1 cellular context compared by ENCODE assay signal in the genomic region with DNA sequence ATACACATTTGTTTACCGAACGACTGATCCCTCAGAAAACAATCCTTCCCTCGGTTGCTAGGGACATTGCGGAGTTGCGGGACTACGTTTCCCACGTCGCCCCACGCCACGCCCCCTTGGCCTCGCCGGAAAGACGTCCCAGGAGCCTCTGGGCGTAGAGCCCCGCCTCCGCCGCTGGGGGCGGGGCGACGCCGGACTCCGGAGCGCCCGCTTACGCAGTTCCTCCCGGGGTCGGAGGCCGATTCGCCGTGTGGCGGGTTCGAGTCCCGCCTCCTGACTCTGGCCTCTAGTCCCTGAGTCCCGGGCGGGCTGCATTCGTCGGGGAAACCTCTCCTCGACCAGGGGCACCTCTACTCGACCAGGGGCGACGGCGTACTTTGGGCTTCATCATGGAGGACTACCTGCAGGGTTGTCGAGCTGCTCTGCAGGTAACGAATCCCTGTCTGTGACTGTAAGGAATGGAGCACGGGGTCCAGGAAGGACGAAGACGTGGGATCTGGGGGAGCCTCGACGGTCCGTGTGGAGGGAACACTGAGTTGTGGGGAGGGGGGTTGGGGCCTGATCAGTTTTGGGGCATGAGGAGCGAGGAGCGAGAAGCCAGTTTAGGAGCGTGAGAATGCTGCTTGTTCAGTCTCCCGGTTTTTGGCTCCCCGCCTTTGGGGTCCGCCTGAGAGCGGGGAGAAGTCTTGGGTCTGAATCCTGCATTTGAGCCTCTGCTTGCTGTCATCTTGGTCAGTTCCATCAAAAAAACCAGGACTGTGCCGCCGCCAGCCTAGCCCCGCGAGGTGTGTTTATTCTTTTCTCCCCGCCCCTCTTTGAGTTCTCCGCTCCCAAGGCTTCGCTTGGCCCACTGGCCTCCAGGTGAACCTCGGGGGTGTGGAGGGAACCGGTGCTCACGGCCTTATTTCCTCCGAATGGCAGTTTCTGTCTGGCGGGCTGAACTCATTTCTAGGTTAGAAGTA.
TF ChIP-seq lines count a peak whose summit lies in the region.

A gene with protein sequence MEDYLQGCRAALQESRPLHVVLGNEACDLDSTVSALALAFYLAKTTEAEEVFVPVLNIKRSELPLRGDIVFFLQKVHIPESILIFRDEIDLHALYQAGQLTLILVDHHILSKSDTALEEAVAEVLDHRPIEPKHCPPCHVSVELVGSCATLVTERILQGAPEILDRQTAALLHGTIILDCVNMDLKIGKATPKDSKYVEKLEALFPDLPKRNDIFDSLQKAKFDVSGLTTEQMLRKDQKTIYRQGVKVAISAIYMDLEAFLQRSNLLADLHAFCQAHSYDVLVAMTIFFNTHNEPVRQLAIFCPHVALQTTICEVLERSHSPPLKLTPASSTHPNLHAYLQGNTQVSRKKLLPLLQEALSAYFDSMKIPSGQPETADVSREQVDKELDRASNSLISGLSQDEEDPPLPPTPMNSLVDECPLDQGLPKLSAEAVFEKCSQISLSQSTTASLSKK (plus strand): TSS at position 206 of the 962 bp plus-strand sequence. CDS start 184 bp downstream, at position 390.

TF ChIP-seq in liver, 16 proteins besides CTCF, POLR2A, EP300 and RAD21 (continued from another document):
- TF ChIP-seq, protein P1, sequence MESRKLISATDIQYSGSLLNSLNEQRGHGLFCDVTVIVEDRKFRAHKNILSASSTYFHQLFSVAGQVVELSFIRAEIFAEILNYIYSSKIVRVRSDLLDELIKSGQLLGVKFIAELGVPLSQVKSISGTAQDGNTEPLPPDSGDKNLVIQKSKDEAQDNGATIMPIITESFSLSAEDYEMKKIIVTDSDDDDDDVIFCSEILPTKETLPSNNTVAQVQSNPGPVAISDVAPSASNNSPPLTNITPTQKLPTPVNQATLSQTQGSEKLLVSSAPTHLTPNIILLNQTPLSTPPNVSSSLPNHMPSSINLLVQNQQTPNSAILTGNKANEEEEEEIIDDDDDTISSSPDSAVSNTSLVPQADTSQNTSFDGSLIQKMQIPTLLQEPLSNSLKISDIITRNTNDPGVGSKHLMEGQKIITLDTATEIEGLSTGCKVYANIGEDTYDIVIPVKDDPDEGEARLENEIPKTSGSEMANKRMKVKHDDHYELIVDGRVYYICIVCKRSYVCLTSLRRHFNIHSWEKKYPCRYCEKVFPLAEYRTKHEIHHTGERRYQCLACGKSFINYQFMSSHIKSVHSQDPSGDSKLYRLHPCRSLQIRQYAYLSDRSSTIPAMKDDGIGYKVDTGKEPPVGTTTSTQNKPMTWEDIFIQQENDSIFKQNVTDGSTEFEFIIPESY (IDR thresholded peaks at IDR 0.05): no peak
- TF ChIP-seq MAX (IDR thresholded peaks at IDR 0.05) (no peak), YY1 (IDR thresholded peaks at IDR 0.05) (peak; percentile 31), SP1 (IDR thresholded peaks at IDR 0.05) (peak; percentile 80), HNF4A (conservative IDR thresholded peaks at IDR 0.05) (peak; percentile 62 to 68), FOXA1 (IDR thresholded peaks at IDR 0.05) (peak; percentile 8), ATF3 (IDR thresholded peaks at IDR 0.05) (no peak), TAF1 (conservative IDR thresholded peaks at IDR 0.05) (no peak), HNF4G (IDR thresholded peaks at IDR 0.05) (peak; percentile 63), FOXA2 (IDR thresholded peaks at IDR 0.05) (no peak)
- TF ChIP-seq, protein P2, sequence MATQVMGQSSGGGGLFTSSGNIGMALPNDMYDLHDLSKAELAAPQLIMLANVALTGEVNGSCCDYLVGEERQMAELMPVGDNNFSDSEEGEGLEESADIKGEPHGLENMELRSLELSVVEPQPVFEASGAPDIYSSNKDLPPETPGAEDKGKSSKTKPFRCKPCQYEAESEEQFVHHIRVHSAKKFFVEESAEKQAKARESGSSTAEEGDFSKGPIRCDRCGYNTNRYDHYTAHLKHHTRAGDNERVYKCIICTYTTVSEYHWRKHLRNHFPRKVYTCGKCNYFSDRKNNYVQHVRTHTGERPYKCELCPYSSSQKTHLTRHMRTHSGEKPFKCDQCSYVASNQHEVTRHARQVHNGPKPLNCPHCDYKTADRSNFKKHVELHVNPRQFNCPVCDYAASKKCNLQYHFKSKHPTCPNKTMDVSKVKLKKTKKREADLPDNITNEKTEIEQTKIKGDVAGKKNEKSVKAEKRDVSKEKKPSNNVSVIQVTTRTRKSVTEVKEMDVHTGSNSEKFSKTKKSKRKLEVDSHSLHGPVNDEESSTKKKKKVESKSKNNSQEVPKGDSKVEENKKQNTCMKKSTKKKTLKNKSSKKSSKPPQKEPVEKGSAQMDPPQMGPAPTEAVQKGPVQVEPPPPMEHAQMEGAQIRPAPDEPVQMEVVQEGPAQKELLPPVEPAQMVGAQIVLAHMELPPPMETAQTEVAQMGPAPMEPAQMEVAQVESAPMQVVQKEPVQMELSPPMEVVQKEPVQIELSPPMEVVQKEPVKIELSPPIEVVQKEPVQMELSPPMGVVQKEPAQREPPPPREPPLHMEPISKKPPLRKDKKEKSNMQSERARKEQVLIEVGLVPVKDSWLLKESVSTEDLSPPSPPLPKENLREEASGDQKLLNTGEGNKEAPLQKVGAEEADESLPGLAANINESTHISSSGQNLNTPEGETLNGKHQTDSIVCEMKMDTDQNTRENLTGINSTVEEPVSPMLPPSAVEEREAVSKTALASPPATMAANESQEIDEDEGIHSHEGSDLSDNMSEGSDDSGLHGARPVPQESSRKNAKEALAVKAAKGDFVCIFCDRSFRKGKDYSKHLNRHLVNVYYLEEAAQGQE (IDR thresholded peaks at IDR 0.05): peak; percentile 21
